Comparison of ENCODE assay signal across 20 cellular contexts in genomic region chr19:49824662-49825061, GRCh38. TPM values are rescaled to one million over a fixed set of nuclear protein-coding genes. Genes with fewer than 3 reads are reported as not detected.
DNase-seq lines count a peak whose midpoint lies in the region; ATAC-seq and TF ChIP-seq lines count a peak whose summit lies in the region.
"Had no signal": no experiment of that assay in that cellular context is flagged by ENCODE, and none has a peak within 500 bp of the region (broad histone marks: within the 10 kb centered on the region; RNA-seq: fewer than 3 reads in every experiment).

No MANE protein-coding gene starts in this region.

- H3K36me3 ChIP-seq in DOHH2 (ENCODE audit: control insufficient read depth, low read length) (peaks cover 82% of the 10 kb centered on the region), OCI-LY1 (ENCODE audit: insufficient read depth, low read length) (peaks cover 89% of the 10 kb centered on the region)

- H4K20me1 ChIP-seq in DOHH2 (ENCODE audit: control insufficient read depth, insufficient read depth, low read depth, low read length) (no peaks in the 10 kb centered on the region), OCI-LY1 (ENCODE audit: insufficient read depth, low read length) (no peaks in the 10 kb centered on the region)

- H3K27me3 ChIP-seq in DOHH2 (ENCODE audit: control insufficient read depth, low read length) (no peaks in the 10 kb centered on the region), OCI-LY1 (ENCODE audit: insufficient read depth, low read length) (no peaks in the 10 kb centered on the region)
- H3K27me3 ChIP-seq: BE2C; BLaER1 treated with 17β-estradiol and CSF1 and Interleukin-3, amounts not matched to agents 10 nM and 100 nM had no signal

- H3K4me1 ChIP-seq in DOHH2 (ENCODE audit: control insufficient read depth, low read length) = peaks cover 59% of the 10 kb centered on the region
- H3K4me1 ChIP-seq in OCI-LY1 (ENCODE audit: insufficient read depth, low read length, severe bottlenecking) = peaks cover 90% of the 10 kb centered on the region
- H3K4me1 ChIP-seq: A549, BE2C had no signal

- H3K4me2 ChIP-seq in DOHH2 (ENCODE audit: low read length) (peak overlapping the region; percentile 90), OCI-LY1 (ENCODE audit: low read length) (peak overlapping the region; percentile 60; the same call in 1 of the 2 replicates)
- H3K4me2 ChIP-seq: A549; BLaER1 treated with 17β-estradiol and CSF1 and Interleukin-3, amounts not matched to agents 10 nM and 100 nM; GM23338 had no signal

- no peaks in the 10 kb centered on the region for H3K9me3 Mint-ChIP-seq in memory B cell
- no peaks in the 10 kb centered on the region for H3K9me3 Mint-ChIP-seq in immature natural killer cell
- H3K9me3 Mint-ChIP-seq: CD14-positive monocyte; CD4-positive, alpha-beta T cell; CD8-positive, alpha-beta memory T cell; GM23338; H9; HFFc6 had no signal

- H3K9me3 ChIP-seq in DOHH2 (ENCODE audit: control insufficient read depth, insufficient read depth, low read length) = no peaks in the 10 kb centered on the region
- H3K9me3 ChIP-seq in OCI-LY1 (ENCODE audit: low read length) = no peaks in the 10 kb centered on the region
- H3K9me3 ChIP-seq: A549; BE2C; BLaER1 treated with 17β-estradiol and CSF1 and Interleukin-3, amounts not matched to agents 10 nM and 100 nM had no signal

- DNase-seq in memory B cell (ENCODE audit: low spot score in 2 of 2) (no peak), DMS 273 (lab: John Stamatoyannopoulos, UW; ENCODE audit: unreplicated experiment) (no peak), KBM-7 (no peak), immature natural killer cell (no peak)
- DNase-seq: 8988T; ACHN; AML-193; BE2C; CD4-positive, alpha-beta T cell; CD8-positive, alpha-beta memory T cell; DMS79 treated with DMSO at 0.1 percent for 48 hours; H9; HFFc6 had no signal

- H3K9ac ChIP-seq in OCI-LY1 (ENCODE audit: low read length) = peak overlapping the region; percentile 70; the same call in 1 of the 2 replicates
- H3K9ac ChIP-seq: BLaER1 treated with 17β-estradiol and CSF1 and Interleukin-3, amounts not matched to agents 10 nM and 100 nM had no signal

- H3K36me3 Mint-ChIP-seq in memory B cell = peaks cover 9% of the 10 kb centered on the region
- peaks cover 0 to 4% (median 4%) of the 10 kb centered on the region in 3 donors for H3K36me3 Mint-ChIP-seq in immature natural killer cell

- H3F3A ChIP-seq in DOHH2 (ENCODE audit: control insufficient read depth, insufficient read depth) = peaks cover 5% of the 10 kb centered on the region
- no peaks in the 10 kb centered on the region for H3F3A ChIP-seq in OCI-LY1 (ENCODE audit: insufficient read depth, low read length)

- H3K9me2 ChIP-seq in DOHH2 (replicated peaks; ENCODE audit: control insufficient read depth, low read length) = no peaks in the 10 kb centered on the region
- no peaks in the 10 kb centered on the region for H3K9me2 ChIP-seq in OCI-LY1 (ENCODE audit: low read depth, low read length)

- in situ Hi-C loops in KBM-7 (cut with MboI; ENCODE audit: low pct_unique_long_range_greater_than_20kb, low sequenced_read_pairs) = no loop called here

- H3K79me2 ChIP-seq in DOHH2 (ENCODE audit: control insufficient read depth, low read length) = peaks cover 87% of the 10 kb centered on the region
- peaks cover 47% of the 10 kb centered on the region for H3K79me2 ChIP-seq in OCI-LY1 (ENCODE audit: insufficient read depth, low read length)

- ATAC-seq in memory B cell (ENCODE audit: low read depth) = no peak
- ATAC-seq: A549, GM23338, HCT116 had no signal

- H2AFZ ChIP-seq in OCI-LY1 (ENCODE audit: low read length) = no peak overlapping the region
- H2AFZ ChIP-seq: GM23338 had no signal

- H3K4me1 Mint-ChIP-seq in memory B cell = peaks cover 18% of the 10 kb centered on the region
- peaks cover 5 to 6% of the 10 kb centered on the region in 2 donors for H3K4me1 Mint-ChIP-seq in immature natural killer cell
- H3K4me1 Mint-ChIP-seq: GM23338 had no signal

- H3K4me3 ChIP-seq in DOHH2 (ENCODE audit: low read length) (peak overlapping the region; percentile 66), OCI-LY1 (ENCODE audit: low read depth, low read length, poor library complexity, severe bottlenecking) (peak overlapping the region; percentile 42)
- H3K4me3 ChIP-seq: A549; BLaER1 treated with 17β-estradiol and CSF1 and Interleukin-3, amounts not matched to agents 10 nM and 100 nM; GM23338 had no signal

- H3K27me3 Mint-ChIP-seq in memory B cell (no peaks in the 10 kb centered on the region), immature natural killer cell (ENCODE audit: low read depth in 3 of 3) (no peaks in the 10 kb centered on the region)
- H3K27me3 Mint-ChIP-seq: CD4-positive, alpha-beta T cell; CD8-positive, alpha-beta memory T cell had no signal

- H3K4me3 Mint-ChIP-seq in memory B cell (no peak overlapping the region), immature natural killer cell (no peak overlapping the region)
- H3K4me3 Mint-ChIP-seq: CD14-positive monocyte; CD4-positive, alpha-beta T cell; GM23338; H9; HFFc6 had no signal

- H3K27ac Mint-ChIP-seq in memory B cell (peak overlapping the region; percentile 45), immature natural killer cell (no peak overlapping the region)
- H3K27ac Mint-ChIP-seq: CD4-positive, alpha-beta T cell; GM23338; H9; HFFc6 had no signal

- H3K27ac ChIP-seq in DOHH2 (ENCODE audit: low read depth, low read length) = peak overlapping the region; percentile 94
- peak overlapping the region; percentile 99 for H3K27ac ChIP-seq in OCI-LY1 (ENCODE audit: low read depth, low read length, poor library complexity, severe bottlenecking)
- H3K27ac ChIP-seq: A549; BLaER1 treated with 17β-estradiol and CSF1 and Interleukin-3, amounts not matched to agents 10 nM and 100 nM had no signal

- TF ChIP-seq CTCF in DOHH2 (IDR thresholded peaks at IDR 0.05; ENCODE audit: low read depth, low read length, poor library complexity, severe bottlenecking) (no peak), OCI-LY1 (IDR thresholded peaks at IDR 0.05; ENCODE audit: low read length) (no peak)

RNA-seq across cellular contexts. Expression of gene MED25, which starts 6.6 kb away (rescaled TPM):
- 10 to 100 TPM in 2 of 3 donors, 1 to 10 TPM in 1; 5.0 to 30.4 (median 13.9) TPM for polyA plus RNA-seq in immature natural killer cell

RNA-seq across cellular contexts. Expression of gene FUZ, which starts 11.6 kb away (rescaled TPM):
- polyA plus RNA-seq in immature natural killer cell = 10 to 100 TPM in 1 of 3 donors, 1 to 10 TPM in 2; 7.3 to 12.0 (median 8.2) TPM

RNA-seq across cellular contexts. Expression of gene PTOV1, which starts 26.3 kb away (rescaled TPM):
- polyA plus RNA-seq in immature natural killer cell = 10 to 100 TPM; 32.0 to 59.7 (median 41.4) TPM

RNA-seq across cellular contexts. Expression of gene PNKP, which starts 42.7 kb away (rescaled TPM):
- polyA plus RNA-seq in immature natural killer cell = 10 to 100 TPM; 36.4 to 55.1 (median 41.4) TPM

RNA-seq across cellular contexts. Expression of gene AKT1S1, which starts 52.5 kb away (rescaled TPM):
- polyA plus RNA-seq in immature natural killer cell = 1 to 10 TPM; 2.5 to 4.7 (median 3.3) TPM
